Comparison of ENCODE assay signal across 8 cellular contexts in the genomic region with DNA sequence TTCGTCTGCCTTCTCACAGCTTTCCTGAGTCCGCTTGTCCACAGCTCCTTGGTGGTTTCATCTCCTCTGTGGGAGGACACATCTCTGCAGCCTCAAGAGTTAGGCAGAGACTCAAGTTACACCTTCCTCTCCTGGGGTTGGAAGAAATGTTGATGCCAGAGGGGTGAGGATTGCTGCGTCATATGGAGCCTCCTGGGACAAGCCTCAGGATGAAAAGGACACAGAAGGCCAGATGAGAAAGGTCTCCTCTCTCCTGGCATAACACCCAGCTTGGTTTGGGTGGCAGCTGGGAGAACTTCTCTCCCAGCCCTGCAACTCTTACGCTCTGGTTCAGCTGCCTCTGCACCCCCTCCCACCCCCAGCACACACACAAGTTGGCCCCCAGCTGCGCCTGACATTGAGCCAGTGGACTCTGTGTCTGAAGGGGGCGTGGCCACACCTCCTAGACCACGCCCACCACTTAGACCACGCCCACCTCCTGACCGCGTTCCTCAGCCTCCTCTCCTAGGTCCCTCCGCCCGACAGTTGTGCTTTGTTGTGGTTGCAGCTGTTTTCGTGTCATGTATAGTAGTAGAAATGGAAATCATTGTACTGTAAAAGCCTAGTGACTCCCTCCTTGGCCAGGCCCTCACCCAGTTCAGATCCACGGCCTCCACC. TPM values are rescaled to one million over a fixed set of nuclear protein-coding genes. Genes with fewer than 3 reads are reported as not detected.
DNase-seq lines count a peak whose midpoint lies in the region; ATAC-seq, FAIRE-seq and TF ChIP-seq lines count a peak whose summit lies in the region.

No MANE protein-coding gene starts in this region.

- intact Hi-C loops in Panc1 (cut with micrococcal nuclease; ENCODE audit: unreplicated experiment), result no loop called here
- intact Hi-C loops in transverse colon (cut with DNase I; ENCODE audit: low total_unique reads), result no loop called here

- peak; percentile 80 for FAIRE-seq in GM12891 (lab: Jason Lieb, UNC)

- H3K9me3 ChIP-seq in Panc1 (ENCODE audit: control insufficient read depth, insufficient read depth, low read depth, low read length) (no peaks in the 10 kb centered on the region), transverse colon (no peaks in the 10 kb centered on the region)

- CTCF ChIA-PET in Panc1 (lab: Charles Lee), result no interaction called here

- TF ChIP-seq POLR2A in GM12891 (IDR thresholded peaks at IDR 0.05; ENCODE audit: low read depth, low read length), result no peak
- no peak for TF ChIP-seq POLR2A in transverse colon (IDR thresholded peaks at IDR 0.05)

- BruUV-seq in Panc1 (replicated peaks; lab: Mats Ljungman, UMichigan), result no TSS peak

- H3K27me3 ChIP-seq in Panc1 (ENCODE audit: control insufficient read depth, insufficient read depth, low read length) (no peaks in the 10 kb centered on the region), transverse colon (no peaks in the 10 kb centered on the region)

- H3K4me1 ChIP-seq in Panc1 (ENCODE audit: control insufficient read depth, insufficient read depth, low read length) (peaks cover 5% of the 10 kb centered on the region; the same call in 1 of the 2 replicates), transverse colon (no peaks in the 10 kb centered on the region)

- TF ChIP-seq EP300 in transverse colon (IDR thresholded peaks at IDR 0.05; ENCODE audit: low read depth), result no peak

- peak; percentile 69 for ATAC-seq in Panc1
- no peak for ATAC-seq in HG02759 (IDR thresholded peaks at IDR 0.05; ENCODE audit: unreplicated experiment)

- H3K4me3 ChIP-seq in Panc1 (ENCODE audit: low read depth in 2 of 2, low read length in 2 of 2), result no peak overlapping the region
- no peak overlapping the region for H3K4me3 ChIP-seq in transverse colon

- TF ChIP-seq CTCF in Panc1 (IDR thresholded peaks at IDR 0.05) (no peak), transverse colon (IDR thresholded peaks at IDR 0.05) (no peak)

- 58% methylated on average over 14 of the region's 14 CpGs; no CpG with 5 or more reads in 1 of the 2 donors for WGBS in transverse colon (ENCODE audit: low coverage in 1 of 2), 2 donors

- in situ Hi-C loops in Panc1 (cut with HindIII; ENCODE audit: low pct_unique_long_range_greater_than_20kb, low sequenced_read_pairs) (no loop called here), transverse colon (cut with MboI; ENCODE audit: low pct_ligation_motif_present in 1 of 4, low pct_unique_long_range_greater_than_20kb in 1 of 4, low sequenced_read_pairs in 3 of 4) (no loop called here)

- H3K27ac ChIP-seq in Panc1 (ENCODE audit: low read length), result no peak overlapping the region
- H3K27ac ChIP-seq in transverse colon, result no peak overlapping the region

- peak; percentile 92 for DNase-seq in GM12891 (ENCODE audit: insufficient read length, low spot score)
- DNase-seq in Panc1 (ENCODE audit: low read depth, low spot score), result no peak
- DNase-seq in activated T-helper 1 cell treated with Interleukin-2 at 50 U/mL for 16 hours (ENCODE audit: low read depth), result peak; percentile 71
- DNase-seq in myocyte (ENCODE audit: low read depth), result peak; percentile 74
- DNase-seq in transverse colon, result peak; percentile 50
- no peak for DNase-seq in NCI-H1436 treated with DMSO at 0.1 percent for 48 hours (lab: John Stamatoyannopoulos, UW)
- no peak for DNase-seq in hippocampal formation (lab: John Stamatoyannopoulos, UW)

- POLR2A ChIA-PET in Panc1 (lab: Charles Lee), result no interaction called here

- H3K36me3 ChIP-seq in Panc1 (ENCODE audit: control insufficient read depth, insufficient read depth, low read length) (no peaks in the 10 kb centered on the region), transverse colon (no peaks in the 10 kb centered on the region)

TF ChIP-seq in GM12891, 5 proteins besides CTCF, POLR2A, EP300 and RAD21:
- TF ChIP-seq SPI1 (IDR thresholded peaks at IDR 0.05; ENCODE audit: low read depth, low read length), result no peak
- no peak for TF ChIP-seq TAF1 (IDR thresholded peaks at IDR 0.05; ENCODE audit: low read depth, low read length)
- TF ChIP-seq POU2F2 (IDR thresholded peaks at IDR 0.05; ENCODE audit: low read depth, low read length), result no peak
- no peak for TF ChIP-seq POLR2AphosphoS5 (IDR thresholded peaks at IDR 0.05; ENCODE audit: low read depth, low read length)
- no peak for TF ChIP-seq PAX5 (IDR thresholded peaks at IDR 0.05; ENCODE audit: insufficient read depth, low read length, severe bottlenecking)

RNA-seq across cellular contexts. Expression of a gene that starts 11.7 kb away (rescaled TPM):
- 0.03 TPM for polyA plus RNA-seq in GM12891 (2012; ENCODE audit: low read depth, missing spikeins)
- total RNA-seq in Panc1 (2021; ENCODE audit: unreplicated experiment) (26.7 TPM), myocyte (0.36 and 0.45 TPM in 2 replicates), transverse colon (10 to 100 TPM in 3 of 4 donors, 1 to 10 TPM in 1; 8.5 to 19.7 (median 13.9) TPM)
- polyA plus RNA-seq in Panc1 (2012; ENCODE audit: insufficient read length), result 60.7 TPM
- 0.37 TPM for polyA plus RNA-seq in myocyte (2012)

Comparison
In these comparisons a context has a peak if more than half of its experiments do, and no peak if none do; other contexts are left out.
1. DNase-seq: peak in GM12891 (single experiment), activated T-helper 1 cell treated with Interleukin-2 at 50 U/mL for 16 hours (single experiment), myocyte (single experiment) and transverse colon (single experiment); none in Panc1 (single experiment), NCI-H1436 treated with DMSO at 0.1 percent for 48 hours (single experiment) and hippocampal formation (0 of 2).